11 cellular contexts compared by ENCODE assay signal in the genomic region with DNA sequence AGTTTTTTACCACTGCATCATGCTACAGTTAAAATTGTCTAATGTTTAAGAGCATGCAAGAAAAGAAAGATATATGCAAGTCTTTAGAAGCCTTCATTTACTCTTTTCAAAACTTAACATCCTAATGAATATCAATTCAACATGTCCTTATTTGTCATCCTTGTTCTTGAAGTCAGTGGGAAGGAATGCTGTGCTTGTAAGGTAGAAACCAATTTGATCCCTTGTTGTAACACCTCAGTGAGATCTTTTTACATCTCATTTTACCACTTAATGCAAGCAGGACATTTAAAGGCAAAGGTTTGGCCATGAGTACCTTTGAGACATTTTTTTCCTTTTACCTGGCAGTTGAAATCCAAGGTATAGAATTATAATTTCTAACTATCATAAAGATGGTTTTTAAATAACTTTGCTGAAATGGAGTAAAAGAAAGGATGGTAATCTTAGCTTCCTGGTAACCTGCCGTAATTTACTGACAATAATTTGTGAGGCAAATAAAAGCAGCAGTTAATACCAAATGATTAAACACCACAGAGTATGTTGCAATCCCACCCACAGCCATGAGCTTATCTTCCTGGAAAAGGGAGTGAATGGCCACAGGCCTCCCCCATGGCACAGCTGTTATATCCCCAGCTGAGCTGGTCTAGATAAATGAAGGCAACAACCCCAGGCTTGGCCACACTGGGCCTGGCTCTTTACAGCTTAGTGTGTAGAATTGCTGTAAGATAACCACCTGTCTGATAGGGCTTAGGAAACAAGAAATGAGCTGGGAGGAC. TPM values are rescaled to one million over a fixed set of nuclear protein-coding genes. Genes with fewer than 3 reads are reported as not detected.
DNase-seq lines count a peak whose midpoint lies in the region; ATAC-seq and TF ChIP-seq lines count a peak whose summit lies in the region.
"Had no signal": no experiment of that assay in that cellular context is flagged by ENCODE, and none has a peak within 500 bp of the region (broad histone marks: within the 10 kb centered on the region; RNA-seq: fewer than 3 reads in every experiment).

No MANE protein-coding gene starts in this region.

- no peaks in the 10 kb centered on the region for H3K9me3 Mint-ChIP-seq in chondrocyte (ENCODE audit: low read depth)
- H3K9me3 Mint-ChIP-seq: activated T-cell treated with anti-CD3 and anti-CD28 coated beads, Interleukin-2, amount 50 U/mL, for 24 hours; naive B cell had no signal

- H3K4me1 Mint-ChIP-seq in chondrocyte (ENCODE audit: low read depth): peaks cover 6% of the 10 kb centered on the region

- no peak overlapping the region for H3K4me3 ChIP-seq in fibroblast of villous mesenchyme (ENCODE audit: low read depth, low read length)
- H3K4me3 ChIP-seq in retinal pigment epithelial cell (ENCODE audit: low read length): no peak overlapping the region
- H3K4me3 ChIP-seq: thoracic aorta had no signal

- H3K27ac Mint-ChIP-seq in chondrocyte (ENCODE audit: unreplicated experiment): no peak overlapping the region
- H3K27ac Mint-ChIP-seq: activated T-cell treated with anti-CD3 and anti-CD28 coated beads, Interleukin-2, amount 50 U/mL, for 24 hours had no signal

- no peak for TF ChIP-seq CTCF in fibroblast of villous mesenchyme (IDR thresholded peaks at IDR 0.05; ENCODE audit: insufficient read depth, low read depth, low read length)
- no peak for TF ChIP-seq CTCF in retinal pigment epithelial cell (conservative IDR thresholded peaks at IDR 0.05; ENCODE audit: low read depth, low read length)
- no peak for TF ChIP-seq CTCF in chondrocyte (IDR thresholded peaks at IDR 0.05)

- no peaks in the 10 kb centered on the region for H3K27me3 Mint-ChIP-seq in chondrocyte (ENCODE audit: low read depth)
- H3K27me3 Mint-ChIP-seq: activated T-cell treated with anti-CD3 and anti-CD28 coated beads, Interleukin-2, amount 50 U/mL, for 24 hours; naive B cell had no signal

- H3K4me3 Mint-ChIP-seq in chondrocyte (ENCODE audit: unreplicated experiment): no peak overlapping the region
- H3K4me3 Mint-ChIP-seq: activated T-cell treated with anti-CD3 and anti-CD28 coated beads, Interleukin-2, amount 50 U/mL, for 24 hours; naive B cell had no signal

- peak; percentile 72 for DNase-seq in H4 (ENCODE audit: low spot score)
- peak; percentile 97 for DNase-seq in OCI-M2 (lab: John Stamatoyannopoulos, UW; ENCODE audit: unreplicated experiment)
- DNase-seq in fibroblast of villous mesenchyme (ENCODE audit: low read depth): peak; percentile 98
- DNase-seq in retinal pigment epithelial cell (ENCODE audit: low read depth): peak; percentile 20
- DNase-seq in chondrocyte (ENCODE audit: low spot score): no peak
- no peak for DNase-seq in HT-29 (ENCODE audit: low spot score)
- no peak for DNase-seq in GM19238 (ENCODE audit: insufficient read length, low spot score)
- DNase-seq: activated T-cell treated with anti-CD3 and anti-CD28 coated beads, Interleukin-2, amount 50 U/mL, for 24 hours; naive B cell had no signal

- no peaks in the 10 kb centered on the region for H3K36me3 Mint-ChIP-seq in chondrocyte (ENCODE audit: low read depth)
- H3K36me3 Mint-ChIP-seq: naive B cell had no signal

- no peak for ATAC-seq in HG02970 (IDR thresholded peaks at IDR 0.05; ENCODE audit: low FRiP score, unreplicated experiment)

RNA-seq across cellular contexts. Expression of a gene that starts 33.2 kb away (rescaled TPM):
- total RNA-seq in H4 (2014; rRNA removed; shearing (Covaris generic)): 15.2 and 18.5 TPM in 2 replicates
- total RNA-seq in fibroblast of villous mesenchyme: 53.5 and 83.3 TPM in 2 replicates
- 39.5 to 46.5 TPM (median 41.5 TPM) in 3 replicates for total RNA-seq in chondrocyte
- total RNA-seq in HT-29 (2014; rRNA removed; shearing (Covaris generic)): 11.2 and 18.6 TPM in 2 replicates

RNA-seq across cellular contexts. Expression of a gene that starts 33.9 kb away (rescaled TPM):
- 15.2 and 40.7 TPM in 2 replicates for total RNA-seq in H4 (2014; rRNA removed; shearing (Covaris generic))
- 5.6 and 6.1 TPM in 2 replicates for total RNA-seq in fibroblast of villous mesenchyme
- total RNA-seq in chondrocyte: 4.4 to 8.5 TPM (median 5.3 TPM) in 3 replicates
- 2.1 and 2.4 TPM in 2 replicates for total RNA-seq in HT-29 (2014; rRNA removed; shearing (Covaris generic))

Comparison
In these comparisons a context has a peak if more than half of its experiments do, and no peak if none do; other contexts are left out.
1. DNase-seq: peak in H4 (single experiment), OCI-M2 (single experiment), fibroblast of villous mesenchyme (single experiment) and retinal pigment epithelial cell (single experiment); none in chondrocyte (single experiment), HT-29 (single experiment) and GM19238 (single experiment).